Comparison of ENCODE assay signal across 17 cellular contexts in the genomic region with DNA sequence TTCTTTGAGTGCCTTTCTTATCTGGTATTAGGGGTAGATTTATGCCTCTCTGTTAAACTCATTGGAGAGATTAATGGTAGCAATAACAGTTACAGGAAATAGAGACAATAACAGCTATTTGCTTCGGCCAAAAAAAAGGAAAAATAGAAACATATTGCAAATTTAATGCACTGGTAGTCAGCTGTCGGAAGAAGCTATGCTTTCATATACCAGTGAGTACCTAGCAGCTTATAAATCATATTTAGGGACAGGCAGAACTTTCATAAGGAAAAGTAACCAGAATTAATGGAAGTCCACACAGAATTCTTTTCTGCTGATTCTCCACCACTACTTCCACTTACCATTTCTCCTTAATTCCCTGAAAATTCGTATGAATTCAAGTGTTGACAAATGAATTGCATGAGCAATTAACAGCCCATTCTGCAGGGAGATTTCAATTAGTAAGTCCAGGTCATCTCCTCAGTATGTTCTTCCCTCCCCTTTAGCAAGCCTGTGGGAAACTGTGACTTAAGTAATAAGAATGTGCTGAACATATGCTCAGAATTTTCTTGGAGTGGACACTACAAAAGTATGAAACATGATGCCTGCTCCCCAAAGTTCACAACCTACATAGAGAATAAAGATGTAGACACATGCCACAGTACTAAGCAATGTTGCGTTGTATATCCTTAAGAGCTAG.
DNase-seq lines count a peak whose midpoint lies in the region; ATAC-seq and TF ChIP-seq lines count a peak whose summit lies in the region.
"Had no signal": no experiment of that assay in that cellular context is flagged by ENCODE, and none has a peak within 500 bp of the region (broad histone marks: within the 10 kb centered on the region; RNA-seq: fewer than 3 reads in every experiment).

No MANE protein-coding gene starts in this region.

- no peak for TF ChIP-seq CTCF in epithelial cell of esophagus (IDR thresholded peaks at IDR 0.05; ENCODE audit: insufficient read depth, low read depth, low read length, missing control alignments)

- H3K4me3 ChIP-seq in epithelial cell of esophagus (ENCODE audit: low read length) (no peak overlapping the region), skeletal muscle cell (ENCODE audit: low read depth, low read length) (no peak overlapping the region)
- H3K4me3 ChIP-seq: esophagus muscularis mucosa, lung had no signal

- peak; percentile 81 for DNase-seq in GM03348 (ENCODE audit: low spot score)
- peak; percentile 84 for DNase-seq in NCI-H524 treated with DMSO at 0.1 percent for 48 hours (lab: John Stamatoyannopoulos, UW)
- DNase-seq in epithelial cell of esophagus (ENCODE audit: low read depth), result peak; percentile 81
- peak; percentile 88 for DNase-seq in skeletal muscle cell (ENCODE audit: low read depth)
- no peak for DNase-seq in activated CD4-positive, alpha-beta T cell treated with anti-CD3 and anti-CD28 coated beads for 48 hours
- no peak for DNase-seq in anterior cingulate cortex (lab: John Stamatoyannopoulos, UW)
- DNase-seq: activated CD4-positive, alpha-beta T cell treated with anti-CD3 and anti-CD28 coated beads, Interleukin-2, amount 10 ng/mL, durations not matched to agents 7 days and 5 days; activated T-cell treated with anti-CD3 and anti-CD28 coated beads, Interleukin-2, amount 50 U/mL, for 24 hours; CD8-positive, alpha-beta T cell; NCI-H2081; NCI-H774; nephron progenitor cell; substantia nigra had no signal

- ATAC-seq in GM21619 (IDR thresholded peaks at IDR 0.05; ENCODE audit: unreplicated experiment) (no peak), GM19452 (IDR thresholded peaks at IDR 0.05; ENCODE audit: unreplicated experiment) (no peak)
- ATAC-seq: CD8-positive, alpha-beta T cell had no signal

Comparison
In these comparisons a context has a peak if more than half of its experiments do, and no peak if none do; other contexts are left out.
1. DNase-seq: peak in GM03348 (single experiment), NCI-H524 treated with DMSO at 0.1 percent for 48 hours (single experiment), epithelial cell of esophagus (single experiment) and skeletal muscle cell (single experiment); none in activated CD4-positive, alpha-beta T cell treated with anti-CD3 and anti-CD28 coated beads for 48 hours (single experiment) and anterior cingulate cortex (0 of 58).